Comparison of ENCODE assay signal across 23 cellular contexts in the genomic region with DNA sequence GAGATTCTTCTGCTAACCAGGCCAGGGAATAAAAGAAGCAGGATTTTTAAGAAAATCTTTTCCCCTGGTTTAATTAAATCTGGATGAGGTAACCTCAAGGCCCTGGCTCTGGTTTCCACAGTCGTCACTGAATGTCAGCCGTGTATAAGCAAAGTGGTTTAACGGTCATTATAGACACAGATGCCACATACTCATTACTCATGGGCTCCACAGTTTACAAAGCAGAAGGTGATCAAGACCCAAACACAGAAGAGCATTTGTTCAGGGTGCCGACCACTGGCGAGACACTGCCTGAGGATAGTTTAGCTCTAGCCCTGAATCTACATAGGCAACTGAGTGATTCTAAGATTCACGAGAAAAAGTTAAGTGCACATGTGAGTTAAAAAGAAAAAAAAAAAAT. TPM values are rescaled to one million over a fixed set of nuclear protein-coding genes. Genes with fewer than 3 reads are reported as not detected.
DNase-seq lines count a peak whose midpoint lies in the region; ATAC-seq and TF ChIP-seq lines count a peak whose summit lies in the region.
"Had no signal": no experiment of that assay in that cellular context is flagged by ENCODE, and none has a peak within 500 bp of the region (broad histone marks: within the 10 kb centered on the region; RNA-seq: fewer than 3 reads in every experiment).

No MANE protein-coding gene starts in this region.

- H3K4me2 ChIP-seq in mesenchymal stem cell (ENCODE audit: low read length, poor library complexity, severe bottlenecking) = no peak overlapping the region

- no peak overlapping the region for H2BK120ac ChIP-seq in mesenchymal stem cell (ENCODE audit: low read depth, low read length)

- H3K18ac ChIP-seq in mesenchymal stem cell (ENCODE audit: low read depth in 1 of 2, low read length in 2 of 2) = no peak overlapping the region

- H3K27ac ChIP-seq in mesenchymal stem cell (ENCODE audit: low read length, poor library complexity, severe bottlenecking) = no peak overlapping the region
- H3K27ac ChIP-seq: 22Rv1, HL-60, Peyer's patch had no signal

- H2AFZ ChIP-seq in mesenchymal stem cell (ENCODE audit: low read depth, low read length) = no peak overlapping the region

- peaks cover 27 to 76% of the 10 kb centered on the region in 2 experiments for H3K36me3 ChIP-seq in mesenchymal stem cell (ENCODE audit: control insufficient read depth in 1 of 2, insufficient read depth in 2 of 2, low read depth in 1 of 2, low read length in 2 of 2)

- H4K91ac ChIP-seq in mesenchymal stem cell (ENCODE audit: low read length) = no peak overlapping the region

- H2BK12ac ChIP-seq in mesenchymal stem cell (ENCODE audit: low read length in 2 of 2) = no peak overlapping the region

- H3K9me3 ChIP-seq in mesenchymal stem cell (ENCODE audit: control insufficient read depth, low read length) = no peaks in the 10 kb centered on the region
- H3K9me3 ChIP-seq: Peyer's patch had no signal

- no peak overlapping the region for H3K23ac ChIP-seq in mesenchymal stem cell (ENCODE audit: low read length in 2 of 2)

- H3K27me3 ChIP-seq in mesenchymal stem cell (ENCODE audit: control insufficient read depth in 1 of 2, insufficient read depth in 1 of 2, low read length in 2 of 2) = no peaks in the 10 kb centered on the region
- H3K27me3 ChIP-seq: Peyer's patch had no signal

- no peak overlapping the region for H3K4me3 ChIP-seq in astrocyte of the spinal cord (ENCODE audit: low read depth, low read length)
- no peak overlapping the region for H3K4me3 ChIP-seq in mesenchymal stem cell (ENCODE audit: insufficient read depth in 1 of 2, low read depth in 1 of 2, low read length in 2 of 2)
- H3K4me3 ChIP-seq: GM12878, Peyer's patch had no signal

- no peak overlapping the region for H2BK5ac ChIP-seq in mesenchymal stem cell (ENCODE audit: low read depth, low read length, poor library complexity, severe bottlenecking)

- H3K4me1 ChIP-seq in mesenchymal stem cell (ENCODE audit: control insufficient read depth, insufficient read depth, low read depth, low read length) = peaks cover 1% of the 10 kb centered on the region
- H3K4me1 ChIP-seq: Peyer's patch had no signal

- H3K14ac ChIP-seq in mesenchymal stem cell (ENCODE audit: low read length in 2 of 2) = no peak overlapping the region

- peaks cover 34% of the 10 kb centered on the region for H3K79me1 ChIP-seq in mesenchymal stem cell (replicated peaks; ENCODE audit: low read length, poor library complexity, severe bottlenecking)

- H3K9ac ChIP-seq in mesenchymal stem cell (ENCODE audit: low read length) = no peak overlapping the region

- no peak overlapping the region for H4K8ac ChIP-seq in mesenchymal stem cell (ENCODE audit: low read length)

- no peak for ATAC-seq in GM18519 (IDR thresholded peaks at IDR 0.05; ENCODE audit: low FRiP score, unreplicated experiment)
- ATAC-seq: GM12878, HCT116, SK-N-SH treated with all-trans-retinoic acid at 6 μM for 48 hours had no signal

- in situ Hi-C loops in astrocyte of the spinal cord (cut with HindIII; ENCODE audit: low sequenced_read_pairs) = no loop called here

- H2BK15ac ChIP-seq in mesenchymal stem cell (ENCODE audit: low read depth, poor library complexity, severe bottlenecking) = no peak overlapping the region

- no peak for TF ChIP-seq CTCF in astrocyte of the spinal cord (IDR thresholded peaks at IDR 0.05; ENCODE audit: low read depth, low read length)

- peak; percentile 51 for DNase-seq in NOMO-1 treated with DMSO at 0.1 percent for 48 hours (lab: John Stamatoyannopoulos, UW; ENCODE audit: unreplicated experiment)
- DNase-seq in NOMO-1 treated with dmso at 0.1 percent for 144 hours (lab: John Stamatoyannopoulos, UW; ENCODE audit: unreplicated experiment) = no peak
- DNase-seq in RPMI7951 (ENCODE audit: low read depth) = peak; percentile 94
- peak; percentile 79 for DNase-seq in astrocyte of the spinal cord (ENCODE audit: low read depth, low spot score)
- peak; percentile 13 for DNase-seq in mesenchymal stem cell
- DNase-seq in activated effector memory CD4-positive, alpha-beta T cell treated with anti-CD3 and anti-CD28 coated beads, Interleukin-2, amount 50 U/mL, for 16 hours = no peak
- DNase-seq in globus pallidus (ENCODE audit: low spot score) = no peak
- DNase-seq: Calu3; CD4-positive, alpha-beta T cell; DMS79 treated with DMSO at 0.1 percent for 48 hours; GDM1; NCI-H1048; NCI-H1436 treated with DMSO at 0.1 percent for 48 hours; NCI-H2081; NCI-H774; Peyer's patch; Right ventricle myocardium superior had no signal

- H2AK5ac ChIP-seq in mesenchymal stem cell (ENCODE audit: low read length, severe bottlenecking) = no peak overlapping the region

- 90% methylated on average over 6 of the region's 6 CpGs for WGBS in mesenchymal stem cell

- H3K4ac ChIP-seq in mesenchymal stem cell (ENCODE audit: low read depth in 1 of 2, low read length in 2 of 2) = no peak overlapping the region

RNA-seq across cellular contexts. Expression of gene RAP1GAP, which starts 27.8 kb away (rescaled TPM):
- 0.59 and 0.96 TPM in 2 replicates for total RNA-seq in RPMI7951 (2014; rRNA removed; shearing (Covaris generic))
- 0.50 TPM for polyA plus RNA-seq in mesenchymal stem cell (2013, experiment 1 of 2)
- polyA plus RNA-seq in mesenchymal stem cell (2013, experiment 2 of 2) = 0.62 TPM

Comparison
In these comparisons a context has a peak if more than half of its experiments do, and no peak if none do; other contexts are left out.
1. DNase-seq: peak in NOMO-1 treated with DMSO at 0.1 percent for 48 hours (single experiment), RPMI7951 (single experiment), astrocyte of the spinal cord (single experiment) and mesenchymal stem cell (single experiment); none in NOMO-1 treated with dmso at 0.1 percent for 144 hours (single experiment), activated effector memory CD4-positive, alpha-beta T cell treated with anti-CD3 and anti-CD28 coated beads, Interleukin-2, amount 50 U/mL, for 16 hours (single experiment) and globus pallidus (single experiment).